ENCODE assay signal across 26 cellular contexts in genomic region chr5:3210531-3210930, GRCh38.
"Had no signal": no experiment of that assay in that cellular context is flagged by ENCODE, and none has a peak within 500 bp of the region (broad histone marks: within the 10 kb centered on the region; RNA-seq: fewer than 3 reads in every experiment).

No MANE protein-coding gene starts in this region.

- DNase-seq: hippocampal formation; kidney glomerular epithelial cell; left cardiac atrium; lower lobe of right lung; mammary epithelial cell; mesenchymal stem cell; naive thymus-derived CD8-positive, alpha-beta T cell; occipital lobe; ovary; right cardiac atrium; stimulated activated CD4-positive, alpha-beta T cell treated with anti-CD3 and anti-CD28 coated beads, Interleukin-4, amount 100 ng/mL, for 24 hours; stimulated activated naive CD4-positive, alpha-beta T cell; tibial artery; trophoblast cell had no signal

- H3K27me3 ChIP-seq: neural progenitor cell, neutrophil, ovary, tibial artery, vagina had no signal

- H3K36me3 Mint-ChIP-seq: naive thymus-derived CD8-positive, alpha-beta T cell; stimulated activated effector memory CD8-positive, alpha-beta T cell treated with anti-CD3 and anti-CD28 coated beads, Interleukin-12 subunit alpha, Interleukin-12 subunit beta, amount 100 ng/mL, for 72 hours had no signal

- H3K4me1 ChIP-seq: lower lobe of right lung, neural progenitor cell, suprapubic skin, tibial artery, vagina had no signal

- H3K4me3 Mint-ChIP-seq: naive thymus-derived CD8-positive, alpha-beta T cell; nephron; neural progenitor cell; stimulated activated effector memory CD8-positive, alpha-beta T cell treated with anti-CD3 and anti-CD28 coated beads, Interleukin-12 subunit alpha, Interleukin-12 subunit beta, amount 100 ng/mL, for 72 hours; stimulated activated naive CD8-positive, alpha-beta T cell treated with anti-CD3 and anti-CD28 coated beads, Interleukin-15, Interleukin-2, amounts not matched to agents 100 ng/mL and 50 ng/mL, for 24 hours had no signal

- H3K4me2 ChIP-seq: neural progenitor cell had no signal

- H3K27ac ChIP-seq: lower lobe of right lung, neural progenitor cell, neutrophil, ovary, skin epidermis, suprapubic skin, thoracic aorta, tibial artery, vagina had no signal

- H3K4me1 Mint-ChIP-seq: naive thymus-derived CD8-positive, alpha-beta T cell; nephron; neural progenitor cell; stimulated activated effector memory CD8-positive, alpha-beta T cell treated with anti-CD3 and anti-CD28 coated beads, Interleukin-12 subunit alpha, Interleukin-12 subunit beta, amount 100 ng/mL, for 72 hours had no signal

- H3K27me3 Mint-ChIP-seq: naive thymus-derived CD8-positive, alpha-beta T cell; stimulated activated naive CD8-positive, alpha-beta T cell treated with anti-CD3 and anti-CD28 coated beads, Interleukin-15, Interleukin-2, amounts not matched to agents 100 ng/mL and 50 ng/mL, for 24 hours had no signal

- H3K9ac ChIP-seq: neural progenitor cell had no signal

- ATAC-seq: left cardiac atrium; left lobe of liver; lower lobe of right lung; naive thymus-derived CD8-positive, alpha-beta T cell; right cardiac atrium; sciatic nerve; stimulated activated effector memory CD8-positive, alpha-beta T cell treated with anti-CD3 and anti-CD28 coated beads, Interleukin-12 subunit alpha, Interleukin-12 subunit beta, amount 100 ng/mL, for 72 hours had no signal

- H3K4me3 ChIP-seq: lower lobe of right lung, neural progenitor cell, ovary, skin epidermis, suprapubic skin, thoracic aorta, tibial artery, vagina had no signal

- H3K27ac Mint-ChIP-seq: naive thymus-derived CD8-positive, alpha-beta T cell; nephron; neural progenitor cell; progenitor cell of endocrine pancreas; stimulated activated effector memory CD8-positive, alpha-beta T cell treated with anti-CD3 and anti-CD28 coated beads, Interleukin-12 subunit alpha, Interleukin-12 subunit beta, amount 100 ng/mL, for 72 hours; stimulated activated naive CD8-positive, alpha-beta T cell treated with anti-CD3 and anti-CD28 coated beads, Interleukin-15, Interleukin-2, amounts not matched to agents 100 ng/mL and 50 ng/mL, for 24 hours had no signal

- H3K9me3 ChIP-seq: lower lobe of right lung, neutrophil, ovary, suprapubic skin, thoracic aorta, tibial artery, vagina had no signal

- H3K36me3 ChIP-seq: lower lobe of right lung, neural progenitor cell, neutrophil, ovary, suprapubic skin, thoracic aorta, tibial artery, vagina had no signal

- H2AFZ ChIP-seq: neural progenitor cell had no signal
